In the genomic region with DNA sequence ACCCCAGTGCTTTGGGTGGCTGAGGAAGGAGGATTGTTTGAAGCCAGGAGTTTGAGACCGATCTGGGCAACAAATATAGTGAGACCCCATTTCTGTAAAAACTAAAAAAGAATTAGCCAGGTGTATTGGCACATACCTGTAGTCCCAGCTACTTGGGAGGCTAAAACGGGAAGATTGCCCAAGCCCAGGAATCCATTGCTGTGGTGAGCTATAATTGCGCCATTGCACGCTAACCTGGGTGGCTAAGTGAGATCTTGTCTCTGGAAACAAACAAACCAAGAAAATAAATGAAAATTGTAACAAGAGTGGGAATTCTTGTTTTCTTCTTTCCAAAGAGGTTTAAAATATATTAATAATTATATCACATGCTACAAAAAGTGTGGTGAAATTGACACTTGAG, we compare ENCODE assay signal across 16 cellular contexts. TPM values are rescaled to one million over a fixed set of nuclear protein-coding genes. Genes with fewer than 3 reads are reported as not detected.
DNase-seq lines count a peak whose midpoint lies in the region.
"Had no signal": no experiment of that assay in that cellular context is flagged by ENCODE, and none has a peak within 500 bp of the region (broad histone marks: within the 10 kb centered on the region; RNA-seq: fewer than 3 reads in every experiment).

No MANE protein-coding gene starts in this region.

- no peak overlapping the region for H4K12ac ChIP-seq in trophoblast cell (ENCODE audit: low read depth, low read length)

- H2AFZ ChIP-seq in trophoblast cell (ENCODE audit: insufficient read depth, low read length, poor library complexity), result no peak overlapping the region

- H3K4me1 ChIP-seq in trophoblast cell (ENCODE audit: control insufficient read depth in 1 of 2, insufficient read depth in 2 of 2, low read length in 2 of 2), result no peaks in the 10 kb centered on the region
- H3K4me1 ChIP-seq: BE2C, BLaER1, Caco-2 had no signal

- H2BK5ac ChIP-seq in trophoblast cell (ENCODE audit: low read depth, low read length, poor library complexity), result no peak overlapping the region

- H3K23ac ChIP-seq in trophoblast cell (ENCODE audit: low read length), result no peak overlapping the region

- WGBS in trophoblast cell (ENCODE audit: extremely low coverage, insufficient coverage, insufficient read length), result no CpG with 5 or more reads among the region's 4 CpGs

- H4K91ac ChIP-seq in trophoblast cell (ENCODE audit: low read depth, low read length), result no peak overlapping the region

- H3K14ac ChIP-seq in trophoblast cell (ENCODE audit: low read length), result no peak overlapping the region

- H2BK120ac ChIP-seq in trophoblast cell (ENCODE audit: insufficient read depth, low read length, poor library complexity), result no peak overlapping the region

- no peaks in the 10 kb centered on the region for H3K27me3 ChIP-seq in trophoblast cell (ENCODE audit: insufficient read depth, low read length)
- H3K27me3 ChIP-seq: BE2C, BLaER1 had no signal

- no peaks in the 10 kb centered on the region for H3K79me2 ChIP-seq in trophoblast cell (ENCODE audit: control insufficient read depth, insufficient read depth, low read length, poor library complexity)

- H3K9me3 ChIP-seq in trophoblast cell (ENCODE audit: insufficient read depth, low read depth, low read length), result no peaks in the 10 kb centered on the region
- H3K9me3 ChIP-seq: BE2C, BLaER1, Caco-2 had no signal

- H3K79me1 ChIP-seq in trophoblast cell (ENCODE audit: low read length), result no peaks in the 10 kb centered on the region

- H3K27ac ChIP-seq in trophoblast cell (ENCODE audit: low read depth, low read length), result no peak overlapping the region
- H3K27ac ChIP-seq: BLaER1 had no signal

- no peak overlapping the region for H2AK5ac ChIP-seq in trophoblast cell (ENCODE audit: low read length)

- no peak overlapping the region for H3K4ac ChIP-seq in trophoblast cell (ENCODE audit: low read depth, low read length)

- H2BK12ac ChIP-seq in trophoblast cell (ENCODE audit: low read length), result no peak overlapping the region

- H3K18ac ChIP-seq in trophoblast cell (ENCODE audit: low read length), result no peak overlapping the region

- peaks cover 27 to 30% of the 10 kb centered on the region in 2 experiments for H3K36me3 ChIP-seq in trophoblast cell (ENCODE audit: control insufficient read depth in 1 of 2, insufficient read depth in 2 of 2, low read length in 2 of 2)

- no peak overlapping the region for H4K8ac ChIP-seq in trophoblast cell (ENCODE audit: low read depth, low read length)

- H3K4me3 ChIP-seq in trophoblast cell (ENCODE audit: low read depth, low read length), result no peak overlapping the region
- H3K4me3 ChIP-seq: BLaER1 had no signal

- H3K4me2 ChIP-seq in trophoblast cell (ENCODE audit: low read length), result no peak overlapping the region
- H3K4me2 ChIP-seq: BLaER1 had no signal

- DNase-seq in amniotic epithelial cell (ENCODE audit: low read depth) (peak; percentile 26), trophoblast cell (peak; percentile 74 to 86), HT-29 (ENCODE audit: low spot score) (no peak), NCI-H2196 treated with DMSO at 0.1 percent for 48 hours (lab: John Stamatoyannopoulos, UW; ENCODE audit: unreplicated experiment) (no peak), NCI-H2081 treated with DMSO at 0.1 percent for 48 hours (lab: John Stamatoyannopoulos, UW) (no peak)
- DNase-seq: 8988T; ACHN; BE2C; C1 segment of cervical spinal cord; Caco-2; Calu3; CD4-positive, alpha-beta memory T cell; CD4-positive, CD25-positive, alpha-beta regulatory T cell; DMS79 treated with DMSO at 0.1 percent for 48 hours; GF-D8 had no signal

- no peak overlapping the region for H3K9ac ChIP-seq in trophoblast cell (ENCODE audit: low read length)
- H3K9ac ChIP-seq: BLaER1 had no signal

RNA-seq across cellular contexts. Expression of a gene that starts 52.9 kb away (rescaled TPM):
- polyA plus RNA-seq in trophoblast cell (2013), result 11.8 and 13.4 TPM in 2 replicates
- total RNA-seq in HT-29 (2014; rRNA removed; shearing (Covaris generic)), result 10.0 and 10.7 TPM in 2 replicates

RNA-seq across cellular contexts. Expression of a gene that starts 56.8 kb away (rescaled TPM):
- 16.1 and 17.0 TPM in 2 replicates for polyA plus RNA-seq in trophoblast cell (2013)
- 5.3 and 6.9 TPM in 2 replicates for total RNA-seq in HT-29 (2014; rRNA removed; shearing (Covaris generic))

Comparison
In these comparisons a context has a peak if more than half of its experiments do, and no peak if none do; other contexts are left out.
1. DNase-seq: peak in amniotic epithelial cell (single experiment) and trophoblast cell (2 of 2); none in HT-29 (single experiment), NCI-H2196 treated with DMSO at 0.1 percent for 48 hours (single experiment) and NCI-H2081 treated with DMSO at 0.1 percent for 48 hours (single experiment).